15 cellular contexts compared by ENCODE assay signal in the genomic region with DNA sequence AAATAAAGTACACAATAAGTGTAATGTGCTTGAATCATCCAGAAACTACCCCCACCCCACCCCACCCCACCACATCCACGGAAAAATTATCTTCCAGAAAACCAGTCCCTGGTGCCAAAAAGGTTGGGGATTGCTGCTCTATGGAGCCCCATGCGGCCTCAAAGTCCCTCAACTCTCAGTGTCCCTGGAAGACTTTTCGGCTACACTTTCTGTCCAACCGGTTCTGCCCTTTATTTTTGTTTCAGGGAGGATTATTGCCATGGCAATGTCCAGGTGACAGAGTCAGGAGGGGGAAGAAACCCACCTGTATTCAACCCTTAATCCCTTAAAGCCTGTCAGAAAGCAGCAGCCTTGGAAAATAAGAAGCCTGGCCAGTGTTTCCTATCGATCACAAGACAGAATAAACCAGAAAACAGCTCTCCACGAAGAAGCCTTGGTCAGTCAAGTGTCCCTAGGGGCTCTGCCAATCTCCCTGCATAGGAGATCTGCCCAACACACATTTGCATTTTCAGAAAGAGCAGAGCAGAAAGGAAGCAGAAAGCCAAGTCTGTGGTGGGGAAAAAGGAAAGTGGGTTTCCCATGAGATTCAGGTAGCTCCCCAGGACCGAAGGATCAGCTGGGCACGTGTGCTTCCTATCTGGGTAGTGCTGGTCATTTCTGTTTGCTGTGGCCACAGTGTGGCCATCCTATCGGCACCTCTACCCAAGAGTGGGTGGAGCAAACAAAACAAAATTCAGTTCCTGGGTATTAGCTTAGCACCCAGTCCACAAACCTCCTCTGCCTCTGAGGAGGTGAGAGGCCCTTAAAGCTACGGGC.
DNase-seq lines count a peak whose midpoint lies in the region; ATAC-seq, FAIRE-seq and TF ChIP-seq lines count a peak whose summit lies in the region.
"Had no signal": no experiment of that assay in that cellular context is flagged by ENCODE, and none has a peak within 500 bp of the region (broad histone marks: within the 10 kb centered on the region; RNA-seq: fewer than 3 reads in every experiment).

No MANE protein-coding gene starts in this region.

- H3K4me2 ChIP-seq in H1 (ENCODE audit: insufficient read depth in 1 of 2, low read depth in 2 of 2, low read length in 2 of 2) = no peak overlapping the region
- H3K4me2 ChIP-seq in osteoblast (ENCODE audit: insufficient read depth, low read length) = no peak overlapping the region

- intact Hi-C loops in stomach (cut with DNase I; ENCODE audit: low total_unique reads) (no loop called here), right cardiac atrium (cut with DNase I) (no loop called here)

- no peak overlapping the region for H2BK120ac ChIP-seq in H1 (replicated peaks; ENCODE audit: low read depth, low read length)

- WGBS in H1 (ENCODE audit: extremely low coverage in 1 of 2, insufficient coverage in 1 of 2, insufficient read length in 1 of 2, insufficient replicate concordance in 2 of 2, low coverage in 1 of 2, low lambda C conversion rate in 2 of 2, missing lambda C conversion rate in 1 of 2), 2 experiments = 93% methylated on average over 10 of the region's 10 CpGs; no CpG with 5 or more reads in 1 of the 2 experiments
- WGBS in stomach, 5 donors = 33 to 66% (median 44%) methylated on average over 10 of the region's 10 CpGs
- WGBS in right cardiac atrium = 81% methylated on average over 10 of the region's 10 CpGs

- no peak overlapping the region for H2AK5ac ChIP-seq in H1 (ENCODE audit: low read depth, low read length)

- no peak for TF ChIP-seq RAD21 in H1 (IDR thresholded peaks at IDR 0.05 in 1 of 2, conservative IDR thresholded peaks at IDR 0.05 in 1 of 2; ENCODE audit: low read depth in 2 of 2, low read length in 2 of 2)

- H3K14ac ChIP-seq in H1 (ENCODE audit: insufficient read length) = no peak overlapping the region

- H3K27ac ChIP-seq in H1 (ENCODE audit: low read depth, low read length) = no peak overlapping the region
- peak overlapping the region; percentile 78 to 89 (median 84) for H3K27ac ChIP-seq in stomach
- H3K27ac ChIP-seq in right cardiac atrium (ENCODE audit: low read length) = no peak overlapping the region
- no peak overlapping the region for H3K27ac ChIP-seq in osteoblast (ENCODE audit: low read depth, low read length)
- H3K27ac ChIP-seq: testis had no signal

- no peak overlapping the region for H3K9ac ChIP-seq in H1 (replicated peaks in 1 of 4; ENCODE audit: extremely low read depth in 1 of 4, low read depth in 3 of 4, low read length in 3 of 4)

- H2BK5ac ChIP-seq in H1 (ENCODE audit: low read depth, low read length) = no peak overlapping the region

- H4K91ac ChIP-seq in H1 (replicated peaks; ENCODE audit: insufficient read length, low read length) = no peak overlapping the region

- CTCF ChIA-PET in H1 (lab: Charles Lee; ENCODE audit: partially characterized antibody) = interaction anchor here (0.6 to 1.1 kb wide), 2 partner anchors 8 to 76 kb away, joined by 3 to 8 read pairs; no protein-coding TSS in a partner anchor

- H3K79me2 ChIP-seq in H1 (ENCODE audit: control insufficient read depth in 1 of 2, insufficient read depth in 2 of 2, low read length in 2 of 2) (no peaks in the 10 kb centered on the region), osteoblast (ENCODE audit: insufficient read depth, low read length) (peaks cover 12% of the 10 kb centered on the region)

- H3K4me3 ChIP-seq in H1 (ENCODE audit: extremely low read depth in 1 of 4, insufficient read depth in 2 of 4, low read depth in 3 of 4, low read length in 4 of 4) (no peak overlapping the region), stomach (no peak overlapping the region), right cardiac atrium (ENCODE audit: low read length) (no peak overlapping the region), osteoblast (ENCODE audit: insufficient read depth, low read length) (no peak overlapping the region)
- H3K4me3 ChIP-seq: left lung, testis had no signal

- ATAC-seq in GM19324 (IDR thresholded peaks at IDR 0.05; ENCODE audit: low FRiP score, unreplicated experiment) = peak; percentile 52
- ATAC-seq in HG03378 (IDR thresholded peaks at IDR 0.05; ENCODE audit: unreplicated experiment) = peak; percentile 34
- no peak for ATAC-seq in right cardiac atrium
- ATAC-seq: CD8-positive, alpha-beta T cell; left lung had no signal

- DNase-seq in H1 (ENCODE audit: low read depth in 1 of 2, low spot score in 2 of 2) (no peak), stomach (peak; percentile 59), CD1c-positive myeloid dendritic cell (ENCODE audit: extremely low spot score) (no peak), right cardiac atrium (no peak), osteoblast (ENCODE audit: insufficient read length, low spot score, missing footprints) (no peak)
- DNase-seq in activated T-cell treated with anti-CD3 and anti-CD28 coated beads, Interleukin-2, amount 50 U/mL, for 48 hours = no peak
- DNase-seq: brain microvascular endothelial cell; CD8-positive, alpha-beta T cell; KG1; left lung; NCI-H187 treated with DMSO at 0.1 percent for 48 hours; testis had no signal

- no peaks in the 10 kb centered on the region for H3K23me2 ChIP-seq in H1 (ENCODE audit: low read depth, low read length)

- no peak overlapping the region for H3K23ac ChIP-seq in H1 (ENCODE audit: insufficient read length)

- no peak for TF ChIP-seq POLR2A in H1 (IDR thresholded peaks at IDR 0.05; ENCODE audit: control extremely low read depth in 1 of 2, low read depth in 2 of 2, low read length in 2 of 2)
- TF ChIP-seq POLR2A in stomach (IDR thresholded peaks at IDR 0.05) = no peak

- no peak overlapping the region for H4K8ac ChIP-seq in H1 (ENCODE audit: extremely low read depth, insufficient read depth, low read length)

- 0 out of 2 replicates have a peak overlapping the region, but pooled peaks have one; percentile 33 for H2BK15ac ChIP-seq in H1 (ENCODE audit: low read length)

- no peak overlapping the region for H4K5ac ChIP-seq in H1 (ENCODE audit: insufficient read length, low read depth, low read length)

- H3K79me1 ChIP-seq in H1 (ENCODE audit: low read depth, low read length) = no peaks in the 10 kb centered on the region

- H3K9me3 ChIP-seq in H1 (ENCODE audit: insufficient read depth in 2 of 2, low read depth in 1 of 2, low read length in 1 of 2) (peaks cover 6 to 7% of the 10 kb centered on the region in 2 experiments; a peak in 1 of 4 replicates), stomach (no peaks in the 10 kb centered on the region), right cardiac atrium (ENCODE audit: control insufficient read depth, low read length) (no peaks in the 10 kb centered on the region), osteoblast (ENCODE audit: low read depth, low read length) (no peaks in the 10 kb centered on the region)
- H3K9me3 ChIP-seq: left lung, testis had no signal

- H3K4ac ChIP-seq in H1 (replicated peaks; ENCODE audit: insufficient read length, low read depth, low read length) = no peak overlapping the region

- no peak for TF ChIP-seq CTCF in H1 (IDR thresholded peaks at IDR 0.05; ENCODE audit: control extremely low read depth in 1 of 3, insufficient read depth in 1 of 3, low read depth in 1 of 3, low read length in 3 of 3)
- peak in 1 of 7 experiments; percentile 17 for TF ChIP-seq CTCF in stomach (IDR thresholded peaks at IDR 0.05)
- TF ChIP-seq CTCF in osteoblast (IDR thresholded peaks at IDR 0.05; ENCODE audit: extremely low read depth, low read depth, low read length) = no peak

- FAIRE-seq in H1 (lab: Jason Lieb, UNC) = no peak
- FAIRE-seq: endometrium had no signal

- H3K4me1 ChIP-seq in H1 (replicated peaks in 1 of 4; ENCODE audit: control insufficient read depth in 3 of 4, insufficient read depth in 4 of 4, low read length in 3 of 4) (peaks cover 0 to 18% (median 6%) of the 10 kb centered on the region in 4 experiments; a peak in 5 of 7 replicates), stomach (peaks cover 27 to 85% (median 42%) of the 10 kb centered on the region in 4 donors), right cardiac atrium (ENCODE audit: control insufficient read depth, insufficient read depth, low read length) (no peaks in the 10 kb centered on the region), osteoblast (ENCODE audit: insufficient read depth, low read length) (peaks cover 20% of the 10 kb centered on the region)

- no peak overlapping the region for H2BK12ac ChIP-seq in H1 (ENCODE audit: low read depth, low read length)

- no peaks in the 10 kb centered on the region for H3K36me3 ChIP-seq in H1 (ENCODE audit: control insufficient read depth in 2 of 4, insufficient read depth in 4 of 4, low read length in 3 of 4)
- H3K36me3 ChIP-seq in stomach = no peaks in the 10 kb centered on the region
- H3K36me3 ChIP-seq in osteoblast (ENCODE audit: insufficient read depth, low read length) = no peaks in the 10 kb centered on the region
- H3K36me3 ChIP-seq: brain microvascular endothelial cell, left lung had no signal

- H4K20me1 ChIP-seq in H1 (replicated peaks in 1 of 2; ENCODE audit: control insufficient read depth in 1 of 2, insufficient read depth in 2 of 2, low read length in 2 of 2) = no peaks in the 10 kb centered on the region
- peaks cover 15% of the 10 kb centered on the region for H4K20me1 ChIP-seq in osteoblast (ENCODE audit: insufficient read depth, low read length)

- H3K56ac ChIP-seq in H1 (replicated peaks; ENCODE audit: insufficient read length, low read depth, low read length) = no peak overlapping the region

- H2BK20ac ChIP-seq in H1 (ENCODE audit: low read length) = no peak overlapping the region

- H2AFZ ChIP-seq in H1 (ENCODE audit: low read length) = no peak overlapping the region
- H2AFZ ChIP-seq in osteoblast (ENCODE audit: low read length) = no peak overlapping the region

- TF ChIP-seq EP300 in H1 (IDR thresholded peaks at IDR 0.05; ENCODE audit: borderline replicate concordance in 1 of 2, low read depth in 2 of 2, low read length in 2 of 2) = no peak
- TF ChIP-seq EP300 in stomach (IDR thresholded peaks at IDR 0.05) = no peak

- H3K27me3 ChIP-seq in H1 (replicated peaks in 1 of 4; ENCODE audit: control insufficient read depth in 3 of 4, extremely low read depth in 1 of 4, insufficient read depth in 3 of 4, low read length in 3 of 4) = no peaks in the 10 kb centered on the region
- no peaks in the 10 kb centered on the region for H3K27me3 ChIP-seq in stomach
- H3K27me3 ChIP-seq in right cardiac atrium (ENCODE audit: control insufficient read depth, insufficient read depth) = no peaks in the 10 kb centered on the region
- no peaks in the 10 kb centered on the region for H3K27me3 ChIP-seq in osteoblast (ENCODE audit: insufficient read depth, low read length)
- H3K27me3 ChIP-seq: brain microvascular endothelial cell, left lung, testis had no signal

- H3K18ac ChIP-seq in H1 (ENCODE audit: extremely low read depth, low read length) = no peak overlapping the region

- POLR2A ChIA-PET in H1 (lab: Charles Lee; ENCODE audit: partially characterized antibody) = interaction anchor here (1.2 kb wide), 1 partner anchor 12 kb away, joined by 3 read pairs; no protein-coding TSS in a partner anchor

TF ChIP-seq in H1, 55 proteins besides CTCF, POLR2A, EP300 and RAD21 (continues in another document):
- TF ChIP-seq CBX8 (IDR thresholded peaks at IDR 0.05; ENCODE audit: borderline replicate concordance, low read depth, low read length) (no peak), EZH2 (IDR thresholded peaks at IDR 0.05; ENCODE audit: low read depth, low read length, severe bottlenecking) (no peak), SIRT6 (IDR thresholded peaks at IDR 0.05; ENCODE audit: low read length) (no peak), HDAC2 (IDR thresholded peaks at IDR 0.05; ENCODE audit: borderline replicate concordance in 1 of 2, low read depth in 2 of 2, low read length in 2 of 2) (no peak)

Comparison
In these comparisons a context has a peak if more than half of its experiments do, and no peak if none do; other contexts are left out.
1. ATAC-seq: peak in GM19324 (single experiment) and HG03378 (single experiment); none in right cardiac atrium (0 of 2).
2. H3K27ac ChIP-seq: peak in stomach (5 of 5); none in H1 (single experiment), right cardiac atrium (single experiment) and osteoblast (single experiment).